8 cellular contexts compared by ENCODE assay signal in genomic region chr19:42268142-42268703, GRCh38. TPM values are rescaled to one million over a fixed set of nuclear protein-coding genes. Genes with fewer than 3 reads are reported as not detected.
A peak's percentile ranks its signal among the peaks of the same experiment; 100 is the strongest.
DNase-seq lines count a peak whose midpoint lies in the region; ATAC-seq and TF ChIP-seq lines count a peak whose summit lies in the region.

No MANE protein-coding gene starts in this region.

- H3K9me3 ChIP-seq in duodenal mucosa (ENCODE audit: control insufficient read depth in 1 of 2, low read length in 2 of 2), result no peaks in the 10 kb centered on the region
- H3K9me3 ChIP-seq in right lobe of liver, result no peaks in the 10 kb centered on the region

- DNase-seq in NCI-H69 (lab: John Stamatoyannopoulos, UW) (peak; percentile 100), right lobe of liver (peak; percentile 98 to 100 (median 99))
- DNase-seq in activated CD4-positive, alpha-beta T cell treated with anti-CD3 and anti-CD28 coated beads, Interleukin-2, amount 50 U/mL, for 1 hour, result peak; percentile 96
- DNase-seq in stimulated activated CD4-positive, alpha-beta T cell treated with anti-CD3 and anti-CD28 coated beads, Interleukin-4, amount 100 ng/mL, for 24 hours, result peak; percentile 99

- ATAC-seq in GM19395 (IDR thresholded peaks at IDR 0.05; ENCODE audit: unreplicated experiment) (peak; percentile 65), HG03521 (IDR thresholded peaks at IDR 0.05; ENCODE audit: unreplicated experiment) (peak; percentile 50), right lobe of liver (peak; percentile 70 to 80 (median 77))

- no peak for TF ChIP-seq CTCF in C4-2B (conservative IDR thresholded peaks at IDR 0.05)
- no peak for TF ChIP-seq CTCF in right lobe of liver (IDR thresholded peaks at IDR 0.05)

- WGBS in right lobe of liver (ENCODE audit: insufficient coverage, low coverage, low lambda C conversion rate, missing lambda C conversion rate), result 0% methylated on average over 23 of the region's 46 CpGs

- H3K4me1 ChIP-seq in duodenal mucosa (ENCODE audit: control insufficient read depth in 1 of 2, insufficient read depth in 2 of 2, low read length in 2 of 2) (peaks cover 22 to 24% of the 10 kb centered on the region in 2 donors), right lobe of liver (peaks cover 0 to 11% (median 2%) of the 10 kb centered on the region in 4 donors)

- intact Hi-C loops in right lobe of liver (cut with DNase I), result no loop called here

- H3K36me3 ChIP-seq in duodenal mucosa (ENCODE audit: control insufficient read depth in 1 of 2, insufficient read depth in 2 of 2, low read length in 2 of 2), result peaks cover 3 to 14% of the 10 kb centered on the region in 2 donors
- H3K36me3 ChIP-seq in right lobe of liver, result peaks cover 0 to 13% (median 5%) of the 10 kb centered on the region in 4 donors

- peak overlapping the region; percentile 89 to 96 for H3K9ac ChIP-seq in duodenal mucosa (ENCODE audit: low read depth in 1 of 2, low read length in 2 of 2)

- no peaks in the 10 kb centered on the region for H3K27me3 ChIP-seq in duodenal mucosa (ENCODE audit: control insufficient read depth in 1 of 2, insufficient read depth in 2 of 2, low read length in 2 of 2)
- no peaks in the 10 kb centered on the region for H3K27me3 ChIP-seq in right lobe of liver

- peak; percentile 93 for TF ChIP-seq POLR2A in right lobe of liver (IDR thresholded peaks at IDR 0.05)

- H3K4me3 ChIP-seq in duodenal mucosa (ENCODE audit: low read depth in 1 of 2, low read length in 2 of 2), result peak overlapping the region; percentile 74 to 81
- peak overlapping the region; percentile 63 to 68 (median 66) for H3K4me3 ChIP-seq in right lobe of liver

- H3K27ac ChIP-seq in C4-2B (peak overlapping the region; percentile 89), duodenal mucosa (ENCODE audit: low read depth, low read length) (peak overlapping the region; percentile 99), right lobe of liver (peak overlapping the region; percentile 99 to 100 (median 100))

RNA-seq across cellular contexts. Expression of gene CIC, which starts 0.8 kb away (rescaled TPM):
- 10 to 100 TPM; 19.9 to 53.6 (median 35.2) TPM for total RNA-seq in right lobe of liver

RNA-seq across cellular contexts. Expression of gene ERF, which starts 13.3 kb away (rescaled TPM):
- total RNA-seq in right lobe of liver, result 10 to 100 TPM; 15.4 to 35.7 (median 30.5) TPM

RNA-seq across cellular contexts. Expression of gene GSK3A, which starts 25.8 kb away (rescaled TPM):
- 10 to 100 TPM; 12.3 to 14.8 (median 13.5) TPM for total RNA-seq in right lobe of liver

RNA-seq across cellular contexts. Expression of gene PRR19, which starts 33.7 kb away (rescaled TPM):
- total RNA-seq in right lobe of liver, result under 1 TPM; 0.18 to 0.74 (median 0.21) TPM

RNA-seq across cellular contexts. Expression of gene PAFAH1B3, which starts 34.2 kb away (rescaled TPM):
- 10 to 100 TPM in 1 of 6 experiments, 1 to 10 TPM in 5; 1.6 to 10.6 (median 5.0) TPM for total RNA-seq in right lobe of liver

Comparison
In these comparisons a context has a peak if more than half of its experiments do, and no peak if none do; other contexts are left out.
1. Peak in every context shown above with its lines: DNase-seq, ATAC-seq, H3K4me3 ChIP-seq and H3K27ac ChIP-seq.